In the genomic region with DNA sequence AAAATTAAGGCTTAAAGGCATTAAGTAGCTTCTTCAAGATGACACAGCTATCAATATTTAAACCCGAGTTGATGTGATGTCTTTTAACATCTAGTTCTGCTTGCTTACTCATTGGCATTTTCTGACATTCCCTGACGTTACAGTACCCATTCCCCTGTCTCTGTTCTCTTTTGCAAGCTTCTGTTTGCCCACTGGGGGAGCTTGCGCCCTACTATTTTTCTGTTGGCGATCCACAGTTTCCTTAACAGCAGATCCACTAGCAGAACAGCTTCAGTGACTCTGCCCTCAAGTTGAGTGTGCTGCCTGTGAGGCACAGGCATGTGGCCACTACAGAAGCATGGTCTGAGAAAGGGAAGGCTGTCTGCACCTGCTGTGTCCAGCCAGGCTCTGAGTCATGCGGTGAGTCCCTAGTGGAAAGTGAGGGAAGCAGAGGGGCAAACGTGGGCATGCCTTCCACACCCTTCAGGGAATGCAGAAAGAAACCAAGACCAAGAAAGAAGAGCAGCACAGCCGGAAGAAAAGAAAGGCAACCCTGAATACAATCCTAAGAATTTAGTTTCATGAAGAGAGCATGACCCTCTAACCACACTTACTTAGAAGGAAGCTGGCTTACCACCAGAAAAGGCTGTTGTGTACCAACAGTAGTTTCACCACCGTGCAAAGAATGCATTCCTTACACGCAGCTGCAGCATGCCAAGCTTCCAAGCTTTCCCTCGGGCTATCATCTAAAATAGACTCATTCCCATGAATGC, we compare ENCODE assay signal across 12 cellular contexts.
DNase-seq lines count a peak whose midpoint lies in the region; ATAC-seq and TF ChIP-seq lines count a peak whose summit lies in the region.
"Had no signal": no experiment of that assay in that cellular context is flagged by ENCODE, and none has a peak within 500 bp of the region (broad histone marks: within the 10 kb centered on the region; RNA-seq: fewer than 3 reads in every experiment).

No MANE protein-coding gene starts in this region.

- no peak for TF ChIP-seq POLR2A in body of pancreas (IDR thresholded peaks at IDR 0.05)

- H3K27me3 ChIP-seq in DND-41 (ENCODE audit: insufficient read depth, low read length, poor library complexity) = no peaks in the 10 kb centered on the region
- H3K27me3 ChIP-seq in body of pancreas = no peaks in the 10 kb centered on the region
- H3K27me3 ChIP-seq: esophagus muscularis mucosa had no signal

- H4K20me1 ChIP-seq in DND-41 (ENCODE audit: insufficient read depth, low read length) = no peaks in the 10 kb centered on the region

- H3K9ac ChIP-seq in DND-41 (ENCODE audit: low read depth, low read length) = no peak overlapping the region

- H3K4me1 ChIP-seq in DND-41 (ENCODE audit: insufficient read depth, low read length) (no peaks in the 10 kb centered on the region), body of pancreas (no peaks in the 10 kb centered on the region)

- no peak for ATAC-seq in DND-41 (ENCODE audit: insufficient read depth, low read depth)
- ATAC-seq in body of pancreas = peak; percentile 48
- ATAC-seq in HG02970 (IDR thresholded peaks at IDR 0.05; ENCODE audit: low FRiP score, unreplicated experiment) = no peak
- ATAC-seq: K562 had no signal

- 31 to 38% methylated on average over 10 of the region's 10 CpGs for WGBS in body of pancreas, 2 donors

- H3K27ac Mint-ChIP-seq in neural crest cell (ENCODE audit: unreplicated experiment) (no peak overlapping the region), endothelial cell (ENCODE audit: unreplicated experiment) (no peak overlapping the region)

- no peak overlapping the region for H2AFZ ChIP-seq in DND-41 (ENCODE audit: low read depth, low read length)

- H3K27ac ChIP-seq in DND-41 (ENCODE audit: low read length) = no peak overlapping the region
- H3K27ac ChIP-seq in body of pancreas = no peak overlapping the region
- H3K27ac ChIP-seq: esophagus muscularis mucosa had no signal

- no peaks in the 10 kb centered on the region for H3K27me3 Mint-ChIP-seq in neural crest cell (ENCODE audit: low read depth)
- no peaks in the 10 kb centered on the region for H3K27me3 Mint-ChIP-seq in endothelial cell (ENCODE audit: unreplicated experiment)

- H3K4me3 ChIP-seq in DND-41 (ENCODE audit: low read depth in 1 of 2, low read length in 2 of 2) (no peak overlapping the region), body of pancreas (no peak overlapping the region)
- H3K4me3 ChIP-seq: esophagus muscularis mucosa, K562 had no signal

- no peak overlapping the region for H3K4me2 ChIP-seq in DND-41 (ENCODE audit: insufficient read depth, low read length)

- H3K4me3 Mint-ChIP-seq in neural crest cell (no peak overlapping the region), endothelial cell (ENCODE audit: unreplicated experiment) (no peak overlapping the region)

- H3K9me3 Mint-ChIP-seq in neural crest cell = no peaks in the 10 kb centered on the region
- H3K9me3 Mint-ChIP-seq in endothelial cell (ENCODE audit: unreplicated experiment) = no peaks in the 10 kb centered on the region

- no peaks in the 10 kb centered on the region for H3K36me3 ChIP-seq in DND-41 (ENCODE audit: insufficient read depth, low read length)
- H3K36me3 ChIP-seq in body of pancreas (replicated peaks in 1 of 2; ENCODE audit: insufficient read depth in 1 of 2, low read depth in 2 of 2) = no peaks in the 10 kb centered on the region
- H3K36me3 ChIP-seq: esophagus muscularis mucosa had no signal

- intact Hi-C loops in body of pancreas (cut with DNase I) = no loop called here

- TF ChIP-seq CTCF in DND-41 (IDR thresholded peaks at IDR 0.05; ENCODE audit: borderline replicate concordance, extremely low read depth, low read length, poor library complexity, severe bottlenecking) (peak; percentile 26), body of pancreas (IDR thresholded peaks at IDR 0.05) (peak in 1 of 7 experiments; percentile 29), neural crest cell (conservative IDR thresholded peaks at IDR 0.05) (peak; percentile 23), endothelial cell (IDR thresholded peaks at IDR 0.05; ENCODE audit: unreplicated experiment) (no peak)

- H3K4me1 Mint-ChIP-seq in neural crest cell (no peaks in the 10 kb centered on the region), endothelial cell (ENCODE audit: unreplicated experiment) (no peaks in the 10 kb centered on the region)

- DNase-seq in DND-41 (no peak), LHCN-M2 (ENCODE audit: low read depth) (peak; percentile 100), body of pancreas (peak; percentile 14 to 73 (median 18)), neural crest cell (ENCODE audit: low read depth, low spot score) (no peak), inferior parietal cortex (ENCODE audit: extremely low spot score) (no peak), activated gamma-delta T cell treated with Interleukin-2 at 50 U/mL for 16 hours (no peak), endothelial cell (ENCODE audit: low spot score) (no peak)
- DNase-seq: activated CD4-positive, CD25-positive, alpha-beta regulatory T cell treated with anti-CD3 and anti-CD28 coated beads, Interleukin-2, amount 50 U/mL, for 72 hours; activated naive CD4-positive, alpha-beta T cell treated with anti-CD3 and anti-CD28 coated beads, Interleukin-2, amount 50 U/mL, for 16 hours had no signal

- no peaks in the 10 kb centered on the region for H3K79me2 ChIP-seq in DND-41 (ENCODE audit: insufficient read depth, low read length)

- H3K36me3 Mint-ChIP-seq in neural crest cell (ENCODE audit: low read depth) (no peaks in the 10 kb centered on the region), endothelial cell (ENCODE audit: low read depth, unreplicated experiment) (no peaks in the 10 kb centered on the region)

- H3K9me3 ChIP-seq in DND-41 (ENCODE audit: insufficient read depth, low read length, severe bottlenecking) (no peaks in the 10 kb centered on the region), body of pancreas (no peaks in the 10 kb centered on the region)

Comparison
In these comparisons a context has a peak if more than half of its experiments do, and no peak if none do; other contexts are left out.
1. DNase-seq: peak in LHCN-M2 (single experiment) and body of pancreas (4 of 4); none in DND-41 (single experiment), neural crest cell (single experiment), inferior parietal cortex (single experiment), activated gamma-delta T cell treated with Interleukin-2 at 50 U/mL for 16 hours (single experiment) and endothelial cell (single experiment).